Comparison of ENCODE assay signal across 13 cellular contexts in genomic region chr6:4664117-4664626, GRCh38.
DNase-seq lines count a peak whose midpoint lies in the region; ATAC-seq lines count a peak whose summit lies in the region.
"Had no signal": no experiment of that assay in that cellular context is flagged by ENCODE, and none has a peak within 500 bp of the region (broad histone marks: within the 10 kb centered on the region; RNA-seq: fewer than 3 reads in every experiment).

No MANE protein-coding gene starts in this region.

- DNase-seq in GM04504 (ENCODE audit: low read depth) (peak; percentile 88), cerebellar cortex (ENCODE audit: low spot score) (peak; percentile 5), kidney tubule cell (ENCODE audit: low spot score) (peak; percentile 42), NAMALWA (ENCODE audit: low spot score) (no peak), epidermal melanocyte (ENCODE audit: insufficient read length, low spot score) (no peak), NCI-H2171 (lab: John Stamatoyannopoulos, UW) (no peak)
- DNase-seq: DMS79, NCI-H187 had no signal

- ATAC-seq in HG03045 (IDR thresholded peaks at IDR 0.05; ENCODE audit: unreplicated experiment), result no peak
- ATAC-seq: activated naive CD4-positive, alpha-beta T cell treated with anti-CD3 and anti-CD28 coated beads, Interleukin-2, amount 50 U/mL, for 72 hours; HCT116; WTC11 had no signal

- no peaks in the 10 kb centered on the region for H3K27me3 ChIP-seq in subcutaneous abdominal adipose tissue (ENCODE audit: control insufficient read depth in 5 of 5, insufficient read depth in 4 of 5, low read length in 5 of 5)

- peak overlapping the region; percentile 18 for H3K27ac ChIP-seq in subcutaneous abdominal adipose tissue (ENCODE audit: low read depth, low read length)

- no peaks in the 10 kb centered on the region for H3K9me3 ChIP-seq in subcutaneous abdominal adipose tissue (ENCODE audit: control insufficient read depth in 5 of 5, low read length in 5 of 5)

- H3K4me1 ChIP-seq in subcutaneous abdominal adipose tissue (ENCODE audit: control insufficient read depth in 5 of 5, insufficient read depth in 5 of 5, low read length in 5 of 5), result peaks cover 0 to 11% (median 4%) of the 10 kb centered on the region in 5 donors

- H3K4me3 ChIP-seq in subcutaneous abdominal adipose tissue (ENCODE audit: low read depth in 1 of 5, low read length in 5 of 5), result no peak overlapping the region

- no peaks in the 10 kb centered on the region for H3K36me3 ChIP-seq in subcutaneous abdominal adipose tissue (ENCODE audit: control insufficient read depth in 5 of 5, insufficient read depth in 5 of 5, low read length in 5 of 5)

- H3K9ac ChIP-seq in subcutaneous abdominal adipose tissue (ENCODE audit: low read length in 5 of 5), result no peak overlapping the region

Comparison
In these comparisons a context has a peak if more than half of its experiments do, and no peak if none do; other contexts are left out.
1. DNase-seq: peak in GM04504 (single experiment), cerebellar cortex (single experiment) and kidney tubule cell (single experiment); none in NAMALWA (single experiment), epidermal melanocyte (single experiment) and NCI-H2171 (single experiment).